ENCODE assay signal across 12 cellular contexts in genomic region chr2:195532255-195532627, GRCh38.
DNase-seq lines count a peak whose midpoint lies in the region; ATAC-seq and TF ChIP-seq lines count a peak whose summit lies in the region.
"Had no signal": no experiment of that assay in that cellular context is flagged by ENCODE, and none has a peak within 500 bp of the region (broad histone marks: within the 10 kb centered on the region; RNA-seq: fewer than 3 reads in every experiment).

No MANE protein-coding gene starts in this region.

- no peak for DNase-seq in activated T-cell treated with anti-CD3 and anti-CD28 coated beads, Interleukin-2, amount 50 U/mL, for 24 hours
- no peak for DNase-seq in activated T-cell treated with anti-CD3 and anti-CD28 coated beads, Interleukin-2, amount 50 U/mL, for 48 hours
- peak; percentile 68 for DNase-seq in OCI-M1 (lab: John Stamatoyannopoulos, UW)
- DNase-seq in central memory CD8-positive, alpha-beta T cell (ENCODE audit: low spot score in 2 of 2) = no peak
- no peak for DNase-seq in spleen
- no peak for DNase-seq in amygdala (lab: John Stamatoyannopoulos, UW)
- no peak for DNase-seq in NCI-H2227 treated with DMSO at 0.1 percent for 48 hours (lab: John Stamatoyannopoulos, UW)
- DNase-seq: left cardiac atrium; stimulated activated CD4-positive, alpha-beta T cell treated with anti-CD3 and anti-CD28 coated beads, Interleukin-4, amount 100 ng/mL, for 24 hours had no signal

- TF ChIP-seq POLR2A in spleen (IDR thresholded peaks at IDR 0.05) = no peak

- H3K4me1 ChIP-seq in spleen = peaks cover 44 to 60% (median 57%) of the 10 kb centered on the region in 6 donors
- H3K4me1 ChIP-seq: parathyroid adenoma had no signal

- TF ChIP-seq CTCF in spleen (IDR thresholded peaks at IDR 0.05 in 8 of 11, conservative IDR thresholded peaks at IDR 0.05 in 3 of 11) = no peak

- H3K9me3 ChIP-seq in spleen = no peaks in the 10 kb centered on the region
- H3K9me3 ChIP-seq: gastroesophageal sphincter had no signal

- peaks cover 4% of the 10 kb centered on the region for H3K36me3 Mint-ChIP-seq in activated T-cell treated with anti-CD3 and anti-CD28 coated beads, Interleukin-2, amount 50 U/mL, for 24 hours (ENCODE audit: low read depth)
- peaks cover 13% of the 10 kb centered on the region for H3K36me3 Mint-ChIP-seq in central memory CD8-positive, alpha-beta T cell (ENCODE audit: insufficient read depth)

- H3K27ac ChIP-seq in spleen = peak overlapping the region in 7 of 8 donors; percentile 61 to 88 (median 74)
- H3K27ac ChIP-seq: gastroesophageal sphincter, parathyroid adenoma had no signal

- 81 to 100% (median 94%) methylated on average over 1 of the region's 1 CpG for WGBS in spleen, 5 donors

- H3K27ac Mint-ChIP-seq in activated T-cell treated with anti-CD3 and anti-CD28 coated beads, Interleukin-2, amount 50 U/mL, for 24 hours = peak overlapping the region; percentile 98
- peak overlapping the region; percentile 89 for H3K27ac Mint-ChIP-seq in central memory CD8-positive, alpha-beta T cell (ENCODE audit: low read depth)

- H3K4me3 ChIP-seq in spleen = peak overlapping the region in 2 of 8 donors; percentile 31 to 61
- H3K4me3 ChIP-seq: gastroesophageal sphincter had no signal

- H3K36me3 ChIP-seq in spleen = no peaks in the 10 kb centered on the region
- H3K36me3 ChIP-seq: gastroesophageal sphincter had no signal

- peaks cover 67% of the 10 kb centered on the region for H3K4me1 Mint-ChIP-seq in activated T-cell treated with anti-CD3 and anti-CD28 coated beads, Interleukin-2, amount 50 U/mL, for 24 hours (ENCODE audit: low read depth)
- H3K4me1 Mint-ChIP-seq in central memory CD8-positive, alpha-beta T cell = peaks cover 66% of the 10 kb centered on the region

- ATAC-seq in central memory CD8-positive, alpha-beta T cell (replicated peaks; ENCODE audit: extremely low read depth, poor library complexity, severe bottlenecking) = no peak
- no peak for ATAC-seq in GM21390 (IDR thresholded peaks at IDR 0.05; ENCODE audit: unreplicated experiment)
- ATAC-seq: gastroesophageal sphincter had no signal

- no peaks in the 10 kb centered on the region for H3K27me3 Mint-ChIP-seq in activated T-cell treated with anti-CD3 and anti-CD28 coated beads, Interleukin-2, amount 50 U/mL, for 24 hours
- no peaks in the 10 kb centered on the region for H3K27me3 Mint-ChIP-seq in central memory CD8-positive, alpha-beta T cell

- H3K9me3 Mint-ChIP-seq in activated T-cell treated with anti-CD3 and anti-CD28 coated beads, Interleukin-2, amount 50 U/mL, for 24 hours = peaks cover 7% of the 10 kb centered on the region
- H3K9me3 Mint-ChIP-seq in central memory CD8-positive, alpha-beta T cell = no peaks in the 10 kb centered on the region

- H3K27me3 ChIP-seq in spleen (replicated peaks in 1 of 7) = no peaks in the 10 kb centered on the region
- H3K27me3 ChIP-seq: gastroesophageal sphincter had no signal

- H3K4me3 Mint-ChIP-seq in activated T-cell treated with anti-CD3 and anti-CD28 coated beads, Interleukin-2, amount 50 U/mL, for 24 hours = peak overlapping the region; percentile 79
- H3K4me3 Mint-ChIP-seq in central memory CD8-positive, alpha-beta T cell = peak overlapping the region; percentile 81

- intact Hi-C loops in spleen (cut with DNase I; ENCODE audit: low total_unique reads) = no loop called here
